In the genomic region with DNA sequence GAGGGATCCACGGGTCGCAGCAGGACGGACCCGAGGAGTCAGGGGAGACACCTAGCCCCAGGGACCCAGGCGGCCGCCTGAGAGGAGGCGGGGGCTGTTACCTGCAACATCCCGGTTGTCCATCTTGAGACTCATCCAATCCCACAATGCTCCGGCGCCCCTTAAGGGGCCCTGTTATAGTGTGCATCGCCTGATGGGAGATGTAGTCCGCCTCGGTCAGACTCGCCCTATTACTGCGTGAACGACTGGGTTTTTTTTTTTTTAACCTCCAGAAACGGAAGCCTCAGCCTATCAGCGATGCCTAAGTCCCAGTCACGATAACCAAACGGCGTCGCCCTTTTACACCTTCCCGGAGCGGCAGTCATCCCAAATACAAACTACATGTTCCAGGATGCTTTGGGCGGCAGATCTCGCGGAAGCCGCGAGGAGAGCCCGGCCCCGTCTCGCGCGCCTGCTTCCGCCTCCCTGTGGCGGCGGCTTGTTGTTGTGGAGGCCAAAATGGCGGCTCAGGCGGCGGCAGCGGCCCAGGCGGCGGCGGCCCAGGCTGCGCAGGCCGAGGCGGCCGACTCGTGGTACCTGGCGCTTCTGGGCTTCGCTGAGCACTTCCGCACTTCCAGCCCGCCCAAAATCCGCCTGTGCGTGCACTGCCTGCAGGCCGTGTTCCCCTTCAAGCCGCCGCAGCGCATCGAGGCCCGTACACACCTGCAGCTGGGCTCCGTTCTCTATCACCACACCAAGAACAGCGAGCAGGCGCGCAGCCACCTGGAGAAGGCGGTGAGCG, we compare ENCODE assay signal across 8 cellular contexts. TPM values are rescaled to one million over a fixed set of nuclear protein-coding genes. Genes with fewer than 3 reads are reported as not detected.
A peak's percentile ranks its signal among the peaks of the same experiment; 100 is the strongest.
DNase-seq lines count a peak whose midpoint lies in the region; ATAC-seq and TF ChIP-seq lines count a peak whose summit lies in the region.

A gene with protein sequence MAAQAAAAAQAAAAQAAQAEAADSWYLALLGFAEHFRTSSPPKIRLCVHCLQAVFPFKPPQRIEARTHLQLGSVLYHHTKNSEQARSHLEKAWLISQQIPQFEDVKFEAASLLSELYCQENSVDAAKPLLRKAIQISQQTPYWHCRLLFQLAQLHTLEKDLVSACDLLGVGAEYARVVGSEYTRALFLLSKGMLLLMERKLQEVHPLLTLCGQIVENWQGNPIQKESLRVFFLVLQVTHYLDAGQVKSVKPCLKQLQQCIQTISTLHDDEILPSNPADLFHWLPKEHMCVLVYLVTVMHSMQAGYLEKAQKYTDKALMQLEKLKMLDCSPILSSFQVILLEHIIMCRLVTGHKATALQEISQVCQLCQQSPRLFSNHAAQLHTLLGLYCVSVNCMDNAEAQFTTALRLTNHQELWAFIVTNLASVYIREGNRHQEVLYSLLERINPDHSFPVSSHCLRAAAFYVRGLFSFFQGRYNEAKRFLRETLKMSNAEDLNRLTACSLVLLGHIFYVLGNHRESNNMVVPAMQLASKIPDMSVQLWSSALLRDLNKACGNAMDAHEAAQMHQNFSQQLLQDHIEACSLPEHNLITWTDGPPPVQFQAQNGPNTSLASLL (plus strand): TSS at position 468 of the 781 bp plus-strand sequence. CDS start 31 bp downstream, at position 499.
A gene with protein sequence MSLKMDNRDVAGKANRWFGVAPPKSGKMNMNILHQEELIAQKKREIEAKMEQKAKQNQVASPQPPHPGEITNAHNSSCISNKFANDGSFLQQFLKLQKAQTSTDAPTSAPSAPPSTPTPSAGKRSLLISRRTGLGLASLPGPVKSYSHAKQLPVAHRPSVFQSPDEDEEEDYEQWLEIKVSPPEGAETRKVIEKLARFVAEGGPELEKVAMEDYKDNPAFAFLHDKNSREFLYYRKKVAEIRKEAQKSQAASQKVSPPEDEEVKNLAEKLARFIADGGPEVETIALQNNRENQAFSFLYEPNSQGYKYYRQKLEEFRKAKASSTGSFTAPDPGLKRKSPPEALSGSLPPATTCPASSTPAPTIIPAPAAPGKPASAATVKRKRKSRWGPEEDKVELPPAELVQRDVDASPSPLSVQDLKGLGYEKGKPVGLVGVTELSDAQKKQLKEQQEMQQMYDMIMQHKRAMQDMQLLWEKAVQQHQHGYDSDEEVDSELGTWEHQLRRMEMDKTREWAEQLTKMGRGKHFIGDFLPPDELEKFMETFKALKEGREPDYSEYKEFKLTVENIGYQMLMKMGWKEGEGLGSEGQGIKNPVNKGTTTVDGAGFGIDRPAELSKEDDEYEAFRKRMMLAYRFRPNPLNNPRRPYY (minus strand): TSS at position 148 of the 781 bp plus-strand sequence. CDS start 13 bp downstream, at position 135.

- H2AK9ac ChIP-seq in IMR-90 (replicated peaks; ENCODE audit: low read depth, low read length, poor library complexity) = peak within 1 kb of the TSS; percentile 99

- H3K14ac ChIP-seq in IMR-90 (replicated peaks; ENCODE audit: low read depth, low read length) = peak within 1 kb of the TSS; percentile 94

- intact Hi-C loops in IMR-90 (cut with micrococcal nuclease) (loop anchor here (2.0 to 10.0 kb wide), 2 partner anchors 128 to 176 kb away; partner anchors contain the start of genes BORCS8 and RFXANK), PC-3 (cut with micrococcal nuclease) (no loop called here)

- in situ Hi-C loops in IMR-90 (cut with MboI; ENCODE audit: low sequenced_read_pairs) = no loop called here

- H2BK120ac ChIP-seq in IMR-90 (ENCODE audit: low read depth, low read length) = peak within 1 kb of the TSS; percentile 77

- peaks cover 5% of the 10 kb centered on the region; the same call in 1 of the 2 replicates for H3K9me1 ChIP-seq in IMR-90 (ENCODE audit: insufficient read depth, low read length)

- BruUV-seq in IMR-90 (replicated peaks; lab: Mats Ljungman, UMichigan) (no TSS peak), PC-3 (replicated peaks; lab: Mats Ljungman, UMichigan) (no TSS peak)

- peak within 1 kb of the TSS; percentile 94 for H3K18ac ChIP-seq in IMR-90 (ENCODE audit: low read depth, low read length)

- peak; percentile 73 for TF ChIP-seq POLR2A in IMR-90 (IDR thresholded peaks at IDR 0.05; ENCODE audit: low read depth, low read length)

- H3K27ac ChIP-seq in IMR-90 (ENCODE audit: insufficient read depth, low read length) = peak within 1 kb of the TSS; percentile 96
- H3K27ac ChIP-seq in PC-3 (ENCODE audit: low read length) = peak within 1 kb of the TSS; percentile 71
- H3K27ac ChIP-seq in esophagus (ENCODE audit: low read depth in 2 of 2, low read length in 1 of 2) = peak within 1 kb of the TSS; percentile 82 to 88

- peak within 1 kb of the TSS; percentile 23; the same call in 1 of the 2 replicates for H2BK20ac ChIP-seq in IMR-90 (ENCODE audit: low read depth, low read length)

- H2AK5ac ChIP-seq in IMR-90 (ENCODE audit: low read depth, low read length) = peak within 1 kb of the TSS; percentile 91

- POLR2A ChIA-PET in IMR-90 (lab: Charles Lee; ENCODE audit: unreplicated experiment) = no interaction called here
- POLR2A ChIA-PET in PC-3 (lab: Charles Lee; ENCODE audit: unreplicated experiment) = no interaction called here

- dilution Hi-C loops in IMR-90 (cut with HindIII; ENCODE audit: low sequenced_read_pairs, unreplicated experiment) = no loop called here

- H3K9ac ChIP-seq in IMR-90 (ENCODE audit: low read depth, low read length) (peak within 1 kb of the TSS; percentile 94), PC-3 (ENCODE audit: low read length) (peak within 1 kb of the TSS; percentile 98), mucosa of stomach (ENCODE audit: low read length) (peak within 1 kb of the TSS; percentile 96)

- peak within 1 kb of the TSS; percentile 84 for H3K23ac ChIP-seq in IMR-90 (ENCODE audit: low read depth, low read length)

- H4K8ac ChIP-seq in IMR-90 (ENCODE audit: low read depth in 2 of 2, low read length in 2 of 2) = peak within 1 kb of the TSS; percentile 85 to 100

- H3K56ac ChIP-seq in IMR-90 (ENCODE audit: extremely low read depth, insufficient read depth, low read length) = peak within 1 kb of the TSS; percentile 93

- peaks cover 27 to 73% of the 10 kb centered on the region in 2 experiments for H3K79me1 ChIP-seq in IMR-90 (ENCODE audit: low read depth in 1 of 2, low read length in 2 of 2)

- peak within 1 kb of the TSS; percentile 94 for H4K91ac ChIP-seq in IMR-90 (ENCODE audit: insufficient read depth, low read depth, low read length)

- TF ChIP-seq CTCF in IMR-90 (conservative IDR thresholded peaks at IDR 0.05; ENCODE audit: low read depth, low read length) (peak; percentile 36), PC-3 (conservative IDR thresholded peaks at IDR 0.05; ENCODE audit: low read depth, low read length) (no peak)

- H3K4me1 ChIP-seq in IMR-90 (ENCODE audit: control insufficient read depth, insufficient read depth, low read length) (peaks cover 5% of the 10 kb centered on the region), PC-3 (ENCODE audit: insufficient read depth, low read length) (peaks cover 14% of the 10 kb centered on the region), esophagus (ENCODE audit: control insufficient read depth in 2 of 2, insufficient read depth in 2 of 2, low read length in 1 of 2) (peaks cover 4 to 5% of the 10 kb centered on the region in 2 donors), mucosa of stomach (ENCODE audit: control insufficient read depth, insufficient read depth, low read length) (peaks cover 17% of the 10 kb centered on the region)

- no peak for TF ChIP-seq RAD21 in IMR-90 (IDR thresholded peaks at IDR 0.05; ENCODE audit: low read length)

- no peaks in the 10 kb centered on the region for H3K27me3 ChIP-seq in IMR-90 (ENCODE audit: control insufficient read depth, insufficient read depth, low read length)
- H3K27me3 ChIP-seq in PC-3 (ENCODE audit: low read length) = no peaks in the 10 kb centered on the region
- H3K27me3 ChIP-seq in esophagus (ENCODE audit: control insufficient read depth in 1 of 2, insufficient read depth in 2 of 2, low read length in 2 of 2) = no peaks in the 10 kb centered on the region
- no peaks in the 10 kb centered on the region for H3K27me3 ChIP-seq in mucosa of stomach (ENCODE audit: control insufficient read depth, insufficient read depth, low read length)

- H3K9me2 ChIP-seq in PC-3 (replicated peaks; ENCODE audit: low read length) = no peaks in the 10 kb centered on the region

- H4K5ac ChIP-seq in IMR-90 (ENCODE audit: low read depth, low read length) = peak within 1 kb of the TSS; percentile 93

- H3K9me3 ChIP-seq in IMR-90 (ENCODE audit: control insufficient read depth, insufficient read depth, low read length) = no peaks in the 10 kb centered on the region
- H3K9me3 ChIP-seq in PC-3 (ENCODE audit: low read length) = no peaks in the 10 kb centered on the region
- H3K9me3 ChIP-seq in esophagus (ENCODE audit: control insufficient read depth in 2 of 2, insufficient read depth in 1 of 2, low read depth in 1 of 2, low read length in 1 of 2) = no peaks in the 10 kb centered on the region
- H3K9me3 ChIP-seq in mucosa of stomach (ENCODE audit: control insufficient read depth, low read length) = no peaks in the 10 kb centered on the region

- H3K4me2 ChIP-seq in IMR-90 (ENCODE audit: low read depth, low read length) (peak within 1 kb of the TSS; percentile 99), PC-3 (ENCODE audit: low read length) (peak within 1 kb of the TSS; percentile 91)

- peak; percentile 88 for ATAC-seq in GM21528 (IDR thresholded peaks at IDR 0.05; ENCODE audit: low FRiP score, unreplicated experiment)
- peak; percentile 95 for ATAC-seq in IMR-90 (ENCODE audit: low read depth)
- ATAC-seq in PC-3 = peak; percentile 92

- H4K20me1 ChIP-seq in IMR-90 (ENCODE audit: insufficient read depth, low read length) (peaks cover 11% of the 10 kb centered on the region; the same call in 1 of the 2 replicates), PC-3 (ENCODE audit: low read length) (no peaks in the 10 kb centered on the region)

- H2BK15ac ChIP-seq in IMR-90 (ENCODE audit: low read depth, low read length) = peak within 1 kb of the TSS; percentile 94; the same call in 1 of the 3 replicates

- DNase-seq in DMS153 treated with DMSO at 0.1 percent for 48 hours (lab: John Stamatoyannopoulos, UW; ENCODE audit: unreplicated experiment) (peak; percentile 85), IMR-90 (peak; percentile 90), PC-3 (peak; percentile 93)
- peak; percentile 87 for DNase-seq in activated T-cell treated with anti-CD3 and anti-CD28 coated beads, Interleukin-2, amount 50 U/mL, for 1 hour
- peak; percentile 75 to 77 for DNase-seq in stimulated activated CD8-positive, alpha-beta memory T cell treated with anti-CD3 and anti-CD28 coated beads, Interleukin-7, amount 100 ng/mL, for 1 hour (ENCODE audit: low read depth in 2 of 2)

- H3K36me3 ChIP-seq in IMR-90 (ENCODE audit: control insufficient read depth, insufficient read depth, low read length) (peaks cover 24% of the 10 kb centered on the region), PC-3 (ENCODE audit: low read depth, low read length) (peaks cover 7% of the 10 kb centered on the region), esophagus (ENCODE audit: control insufficient read depth in 2 of 2, insufficient read depth in 2 of 2, low read length in 1 of 2) (peaks cover 4 to 15% of the 10 kb centered on the region in 2 donors), mucosa of stomach (ENCODE audit: control insufficient read depth, insufficient read depth, low read length) (no peaks in the 10 kb centered on the region)

- peak within 1 kb of the TSS; percentile 78 for H3K4me3 ChIP-seq in IMR-90 (ENCODE audit: insufficient read depth, low read depth, low read length)
- peak within 1 kb of the TSS; percentile 96 for H3K4me3 ChIP-seq in PC-3 (ENCODE audit: low read length)
- peak within 1 kb of the TSS; percentile 98 to 99 for H3K4me3 ChIP-seq in esophagus (ENCODE audit: low read depth in 1 of 2, low read length in 2 of 2)
- peak within 1 kb of the TSS; percentile 98 for H3K4me3 ChIP-seq in mucosa of stomach (ENCODE audit: low read length)

- 0% methylated on average over 32 of the region's 67 CpGs; no CpG with 5 or more reads in 1 of the 2 experiments for WGBS in IMR-90 (ENCODE audit: extremely low coverage in 2 of 2, insufficient read length in 1 of 2), 2 experiments
- 0% methylated on average over 67 of the region's 67 CpGs for WGBS in esophagus, 2 donors

- H2AFZ ChIP-seq in IMR-90 (replicated peaks; ENCODE audit: low read length, poor library complexity) = peak within 1 kb of the TSS; percentile 94
- H2AFZ ChIP-seq in PC-3 (ENCODE audit: low read length) = peak within 1 kb of the TSS; percentile 95

- CTCF ChIA-PET in IMR-90 (lab: Yijun Ruan, JAX) (no interaction called here), PC-3 (lab: Charles Lee) (no interaction called here)

- peak within 1 kb of the TSS; percentile 98 for H2BK5ac ChIP-seq in IMR-90 (ENCODE audit: low read depth, low read length, poor library complexity, severe bottlenecking)

- H3K4ac ChIP-seq in IMR-90 (ENCODE audit: low read depth, low read length) = peak within 1 kb of the TSS; percentile 88

- no peaks in the 10 kb centered on the region for H3F3A ChIP-seq in PC-3 (ENCODE audit: low read length, unreplicated experiment)

- H3K79me2 ChIP-seq in PC-3 (ENCODE audit: low read length) = peaks cover 85% of the 10 kb centered on the region

RNA-seq across cellular contexts. Expression of the first gene that starts in this region (rescaled TPM):
- total RNA-seq in IMR-90 (2012; rRNA removed) (21.7 and 24.6 TPM in 2 replicates), PC-3 (2014; rRNA removed) (32.6 and 44.2 TPM in 2 replicates)
- polyA plus RNA-seq in IMR-90 (2012; rRNA removed) (31.1 and 35.5 TPM in 2 replicates), esophagus (10 to 100 TPM; 19.6 to 35.6 TPM)
- polyA plus RNA-seq in IMR-90 (2012; cell fraction: cytosol; rRNA removed) = 16.9 and 22.3 TPM in 2 replicates
- 69.1 and 140 TPM in 2 replicates for polyA plus RNA-seq in IMR-90 (2012; cell fraction: nucleus; rRNA removed; ENCODE audit: low replicate concordance)

RNA-seq across cellular contexts. Expression of the second gene that starts in this region (rescaled TPM):
- total RNA-seq in IMR-90 (2012; rRNA removed) = 35.8 and 38.3 TPM in 2 replicates
- 33.2 and 38.6 TPM in 2 replicates for polyA plus RNA-seq in IMR-90 (2012; rRNA removed)
- 38.4 and 43.2 TPM in 2 replicates for polyA plus RNA-seq in IMR-90 (2012; cell fraction: cytosol; rRNA removed)
- 120 and 147 TPM in 2 replicates for polyA plus RNA-seq in IMR-90 (2012; cell fraction: nucleus; rRNA removed; ENCODE audit: low replicate concordance)
- 42.1 and 44.0 TPM in 2 replicates for total RNA-seq in PC-3 (2014; rRNA removed)
- 10 to 100 TPM; 27.8 to 42.6 TPM for polyA plus RNA-seq in esophagus

Comparison
In these comparisons a context has a peak if more than half of its experiments do, and no peak if none do; other contexts are left out.
1. Peak in every context shown above with its lines: DNase-seq, ATAC-seq, H3K4me3 ChIP-seq and H3K27ac ChIP-seq.